ENCODE assay signal across 14 cellular contexts in the genomic region with DNA sequence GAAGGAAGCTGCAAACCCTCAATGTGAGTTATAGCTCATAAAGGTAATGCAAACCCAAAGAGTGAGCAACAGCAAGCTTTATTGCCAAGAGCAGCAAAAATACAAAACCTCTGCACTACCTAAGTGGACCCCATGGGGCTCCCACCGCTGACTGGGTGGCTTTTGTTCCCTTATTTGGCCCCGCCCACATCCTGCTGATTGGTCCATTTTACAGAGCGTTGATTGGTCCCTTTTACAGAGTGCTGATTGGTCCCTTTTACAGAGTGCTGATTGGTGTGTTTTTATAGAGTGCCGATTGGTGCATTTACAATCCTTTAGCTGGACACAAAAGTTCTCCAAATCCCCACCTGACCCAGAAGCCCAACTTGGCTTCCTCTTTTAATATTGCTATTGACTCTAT.
"Had no signal": no experiment of that assay in that cellular context is flagged by ENCODE, and none has a peak within 500 bp of the region (broad histone marks: within the 10 kb centered on the region; RNA-seq: fewer than 3 reads in every experiment).

No MANE protein-coding gene starts in this region.

- H3K4me3 Mint-ChIP-seq: activated T-helper 1 cell treated with anti-CD3 and anti-CD28 coated beads, Interleukin-12 subunit alpha, Interleukin-12 subunit beta, Interleukin-2, Interleukin-4 antibody, amounts not matched to agents 30 ng/mL and 10 ng/mL and 1 ng/mL, durations not matched to agents 14 hours and 24 hours and 36 hours; neural crest cell; stimulated activated naive B cell treated with anti-CD40 and anti-IgM and Interleukin-4, amounts not matched to agents 10 μg/mL and 1 μg/mL and 100 μg/mL, for 72 hours had no signal

- H3K9me3 Mint-ChIP-seq: activated T-helper 1 cell treated with anti-CD3 and anti-CD28 coated beads, Interleukin-12 subunit alpha, Interleukin-12 subunit beta, Interleukin-2, Interleukin-4 antibody, amounts not matched to agents 30 ng/mL and 10 ng/mL and 1 ng/mL, durations not matched to agents 14 hours and 24 hours and 36 hours had no signal

- DNase-seq: activated CD4-positive, CD25-positive, alpha-beta regulatory T cell; activated gamma-delta T cell treated with Interleukin-2 at 50 U/mL for 16 hours; adrenal gland; effector CD4-positive, alpha-beta T cell; esophagus squamous epithelium; heart right ventricle; left ventricle myocardium inferior; mammary epithelial cell; retina; stimulated activated naive B cell treated with anti-CD40 and anti-IgM and Interleukin-4, amounts not matched to agents 10 μg/mL and 1 μg/mL and 100 μg/mL, for 72 hours; thyroid gland had no signal

- H3K36me3 Mint-ChIP-seq: activated naive CD4-positive, alpha-beta T cell treated with anti-CD3 and anti-CD28 coated beads, Interleukin-2, amount 50 U/mL, for 72 hours; stimulated activated naive B cell treated with anti-CD40 and anti-IgM and Interleukin-4, amounts not matched to agents 10 μg/mL and 1 μg/mL and 100 μg/mL, for 72 hours had no signal

- H3K27me3 Mint-ChIP-seq: stimulated activated naive B cell treated with anti-CD40 and anti-IgM and Interleukin-4, amounts not matched to agents 10 μg/mL and 1 μg/mL and 100 μg/mL, for 72 hours had no signal

- H3K4me1 Mint-ChIP-seq: stimulated activated naive B cell treated with anti-CD40 and anti-IgM and Interleukin-4, amounts not matched to agents 10 μg/mL and 1 μg/mL and 100 μg/mL, for 72 hours had no signal

- H3K27ac Mint-ChIP-seq: activated naive CD4-positive, alpha-beta T cell treated with anti-CD3 and anti-CD28 coated beads, Interleukin-2, amount 50 U/mL, for 72 hours; activated T-helper 1 cell treated with anti-CD3 and anti-CD28 coated beads, Interleukin-12 subunit alpha, Interleukin-12 subunit beta, Interleukin-2, Interleukin-4 antibody, amounts not matched to agents 30 ng/mL and 10 ng/mL and 1 ng/mL, durations not matched to agents 14 hours and 24 hours and 36 hours; stimulated activated naive B cell treated with anti-CD40 and anti-IgM and Interleukin-4, amounts not matched to agents 10 μg/mL and 1 μg/mL and 100 μg/mL, for 72 hours had no signal

- ATAC-seq: activated naive CD4-positive, alpha-beta T cell treated with anti-CD3 and anti-CD28 coated beads, Interleukin-2, amount 50 U/mL, for 72 hours; heart right ventricle had no signal
